1 cellular context compared by ENCODE assay signal in the genomic region with DNA sequence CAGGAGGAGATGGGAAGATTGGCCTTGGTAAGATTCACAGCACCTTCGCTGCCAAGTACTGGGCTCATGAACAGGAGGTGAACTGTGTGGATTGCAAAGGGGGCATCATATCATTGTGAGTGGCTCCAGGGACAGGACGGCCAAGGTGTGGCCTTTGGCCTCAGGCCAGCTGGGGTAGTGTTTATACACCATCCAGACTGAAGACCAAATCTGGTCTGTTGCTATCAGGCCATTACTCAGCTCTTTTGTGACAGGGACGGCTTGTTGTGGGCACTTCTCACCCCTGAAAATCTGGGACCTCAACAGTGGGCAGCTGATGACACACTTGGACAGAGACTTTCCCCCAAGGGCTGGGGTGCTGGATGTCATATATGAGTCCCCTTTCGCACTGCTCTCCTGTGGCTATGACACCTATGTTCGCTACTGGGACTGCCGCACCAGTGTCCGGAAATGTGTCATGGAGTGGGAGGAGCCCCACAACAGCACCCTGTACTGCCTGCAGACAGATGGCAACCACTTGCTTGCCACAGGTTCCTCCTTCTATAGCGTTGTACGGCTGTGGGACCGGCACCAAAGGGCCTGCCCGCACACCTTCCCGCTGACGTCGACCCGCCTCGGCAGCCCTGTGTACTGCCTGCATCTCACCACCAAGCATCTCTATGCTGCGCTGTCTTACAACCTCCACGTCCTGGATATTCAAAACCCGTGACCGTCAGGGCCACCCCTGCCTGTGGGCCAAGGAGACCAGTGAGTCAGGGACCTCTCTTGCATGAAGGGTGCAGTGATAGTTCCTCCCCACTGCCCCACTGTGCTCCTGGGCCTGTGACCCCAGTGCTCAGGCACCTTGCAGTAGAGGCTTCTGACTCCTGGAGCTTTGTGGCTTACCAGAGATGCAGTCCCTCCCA.
TF ChIP-seq lines count a peak whose summit lies in the region.

No MANE protein-coding gene starts in this region.

TF ChIP-seq in K562, 482 proteins besides CTCF, POLR2A, EP300 and RAD21 (continued from another document):
- TF ChIP-seq, protein P1, sequence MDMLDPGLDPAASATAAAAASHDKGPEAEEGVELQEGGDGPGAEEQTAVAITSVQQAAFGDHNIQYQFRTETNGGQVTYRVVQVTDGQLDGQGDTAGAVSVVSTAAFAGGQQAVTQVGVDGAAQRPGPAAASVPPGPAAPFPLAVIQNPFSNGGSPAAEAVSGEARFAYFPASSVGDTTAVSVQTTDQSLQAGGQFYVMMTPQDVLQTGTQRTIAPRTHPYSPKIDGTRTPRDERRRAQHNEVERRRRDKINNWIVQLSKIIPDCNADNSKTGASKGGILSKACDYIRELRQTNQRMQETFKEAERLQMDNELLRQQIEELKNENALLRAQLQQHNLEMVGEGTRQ (CRISPR knock-in tag; IDR thresholded peaks at IDR 0.05), result no peak
- TF ChIP-seq, protein P2, sequence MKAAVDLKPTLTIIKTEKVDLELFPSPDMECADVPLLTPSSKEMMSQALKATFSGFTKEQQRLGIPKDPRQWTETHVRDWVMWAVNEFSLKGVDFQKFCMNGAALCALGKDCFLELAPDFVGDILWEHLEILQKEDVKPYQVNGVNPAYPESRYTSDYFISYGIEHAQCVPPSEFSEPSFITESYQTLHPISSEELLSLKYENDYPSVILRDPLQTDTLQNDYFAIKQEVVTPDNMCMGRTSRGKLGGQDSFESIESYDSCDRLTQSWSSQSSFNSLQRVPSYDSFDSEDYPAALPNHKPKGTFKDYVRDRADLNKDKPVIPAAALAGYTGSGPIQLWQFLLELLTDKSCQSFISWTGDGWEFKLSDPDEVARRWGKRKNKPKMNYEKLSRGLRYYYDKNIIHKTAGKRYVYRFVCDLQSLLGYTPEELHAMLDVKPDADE (conservative IDR thresholded peaks at IDR 0.05; ENCODE audit: control insufficient read depth, low read depth, low read length), result peak; percentile 64
- TF ChIP-seq, protein P3, sequence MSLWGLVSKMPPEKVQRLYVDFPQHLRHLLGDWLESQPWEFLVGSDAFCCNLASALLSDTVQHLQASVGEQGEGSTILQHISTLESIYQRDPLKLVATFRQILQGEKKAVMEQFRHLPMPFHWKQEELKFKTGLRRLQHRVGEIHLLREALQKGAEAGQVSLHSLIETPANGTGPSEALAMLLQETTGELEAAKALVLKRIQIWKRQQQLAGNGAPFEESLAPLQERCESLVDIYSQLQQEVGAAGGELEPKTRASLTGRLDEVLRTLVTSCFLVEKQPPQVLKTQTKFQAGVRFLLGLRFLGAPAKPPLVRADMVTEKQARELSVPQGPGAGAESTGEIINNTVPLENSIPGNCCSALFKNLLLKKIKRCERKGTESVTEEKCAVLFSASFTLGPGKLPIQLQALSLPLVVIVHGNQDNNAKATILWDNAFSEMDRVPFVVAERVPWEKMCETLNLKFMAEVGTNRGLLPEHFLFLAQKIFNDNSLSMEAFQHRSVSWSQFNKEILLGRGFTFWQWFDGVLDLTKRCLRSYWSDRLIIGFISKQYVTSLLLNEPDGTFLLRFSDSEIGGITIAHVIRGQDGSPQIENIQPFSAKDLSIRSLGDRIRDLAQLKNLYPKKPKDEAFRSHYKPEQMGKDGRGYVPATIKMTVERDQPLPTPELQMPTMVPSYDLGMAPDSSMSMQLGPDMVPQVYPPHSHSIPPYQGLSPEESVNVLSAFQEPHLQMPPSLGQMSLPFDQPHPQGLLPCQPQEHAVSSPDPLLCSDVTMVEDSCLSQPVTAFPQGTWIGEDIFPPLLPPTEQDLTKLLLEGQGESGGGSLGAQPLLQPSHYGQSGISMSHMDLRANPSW (CRISPR knock-in tag; IDR thresholded peaks at IDR 0.05), result peak; percentile 87; the same call in 1 of the 2 replicates
- TF ChIP-seq GTF2F1 (IDR thresholded peaks at IDR 0.05; ENCODE audit: low read depth, low read length), result peak; percentile 44; the same call in 1 of the 2 replicates
- TF ChIP-seq, protein P4, sequence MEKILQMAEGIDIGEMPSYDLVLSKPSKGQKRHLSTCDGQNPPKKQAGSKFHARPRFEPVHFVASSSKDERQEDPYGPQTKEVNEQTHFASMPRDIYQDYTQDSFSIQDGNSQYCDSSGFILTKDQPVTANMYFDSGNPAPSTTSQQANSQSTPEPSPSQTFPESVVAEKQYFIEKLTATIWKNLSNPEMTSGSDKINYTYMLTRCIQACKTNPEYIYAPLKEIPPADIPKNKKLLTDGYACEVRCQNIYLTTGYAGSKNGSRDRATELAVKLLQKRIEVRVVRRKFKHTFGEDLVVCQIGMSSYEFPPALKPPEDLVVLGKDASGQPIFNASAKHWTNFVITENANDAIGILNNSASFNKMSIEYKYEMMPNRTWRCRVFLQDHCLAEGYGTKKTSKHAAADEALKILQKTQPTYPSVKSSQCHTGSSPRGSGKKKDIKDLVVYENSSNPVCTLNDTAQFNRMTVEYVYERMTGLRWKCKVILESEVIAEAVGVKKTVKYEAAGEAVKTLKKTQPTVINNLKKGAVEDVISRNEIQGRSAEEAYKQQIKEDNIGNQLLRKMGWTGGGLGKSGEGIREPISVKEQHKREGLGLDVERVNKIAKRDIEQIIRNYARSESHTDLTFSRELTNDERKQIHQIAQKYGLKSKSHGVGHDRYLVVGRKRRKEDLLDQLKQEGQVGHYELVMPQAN (IDR thresholded peaks at IDR 0.05; ENCODE audit: borderline replicate concordance), result no peak
- TF ChIP-seq RCOR1 (IDR thresholded peaks at IDR 0.05; ENCODE audit: borderline replicate concordance in 1 of 2, low read depth in 2 of 2, low read length in 2 of 2), result peak in 1 of 2 experiments; percentile 50; a peak in 1 of 4 replicates
- TF ChIP-seq BHLHE40 (IDR thresholded peaks at IDR 0.05; ENCODE audit: low read length), result peak; percentile 2; the same call in 1 of the 2 replicates
- TF ChIP-seq, protein P5, sequence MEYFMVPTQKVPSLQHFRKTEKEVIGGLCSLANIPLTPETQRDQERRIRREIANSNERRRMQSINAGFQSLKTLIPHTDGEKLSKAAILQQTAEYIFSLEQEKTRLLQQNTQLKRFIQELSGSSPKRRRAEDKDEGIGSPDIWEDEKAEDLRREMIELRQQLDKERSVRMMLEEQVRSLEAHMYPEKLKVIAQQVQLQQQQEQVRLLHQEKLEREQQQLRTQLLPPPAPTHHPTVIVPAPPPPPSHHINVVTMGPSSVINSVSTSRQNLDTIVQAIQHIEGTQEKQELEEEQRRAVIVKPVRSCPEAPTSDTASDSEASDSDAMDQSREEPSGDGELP (CRISPR knock-in tag; IDR thresholded peaks at IDR 0.05; ENCODE audit: borderline replicate concordance), result no peak
- TF ChIP-seq, protein P6, sequence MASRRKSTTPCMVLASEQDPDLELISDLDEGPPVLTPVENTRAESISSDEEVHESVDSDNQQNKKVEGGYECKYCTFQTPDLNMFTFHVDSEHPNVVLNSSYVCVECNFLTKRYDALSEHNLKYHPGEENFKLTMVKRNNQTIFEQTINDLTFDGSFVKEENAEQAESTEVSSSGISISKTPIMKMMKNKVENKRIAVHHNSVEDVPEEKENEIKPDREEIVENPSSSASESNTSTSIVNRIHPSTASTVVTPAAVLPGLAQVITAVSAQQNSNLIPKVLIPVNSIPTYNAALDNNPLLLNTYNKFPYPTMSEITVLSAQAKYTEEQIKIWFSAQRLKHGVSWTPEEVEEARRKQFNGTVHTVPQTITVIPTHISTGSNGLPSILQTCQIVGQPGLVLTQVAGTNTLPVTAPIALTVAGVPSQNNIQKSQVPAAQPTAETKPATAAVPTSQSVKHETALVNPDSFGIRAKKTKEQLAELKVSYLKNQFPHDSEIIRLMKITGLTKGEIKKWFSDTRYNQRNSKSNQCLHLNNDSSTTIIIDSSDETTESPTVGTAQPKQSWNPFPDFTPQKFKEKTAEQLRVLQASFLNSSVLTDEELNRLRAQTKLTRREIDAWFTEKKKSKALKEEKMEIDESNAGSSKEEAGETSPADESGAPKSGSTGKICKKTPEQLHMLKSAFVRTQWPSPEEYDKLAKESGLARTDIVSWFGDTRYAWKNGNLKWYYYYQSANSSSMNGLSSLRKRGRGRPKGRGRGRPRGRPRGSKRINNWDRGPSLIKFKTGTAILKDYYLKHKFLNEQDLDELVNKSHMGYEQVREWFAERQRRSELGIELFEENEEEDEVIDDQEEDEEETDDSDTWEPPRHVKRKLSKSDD (conservative IDR thresholded peaks at IDR 0.05; ENCODE audit: low read length), result 0 out of 2 replicates have a peak, but pooled peaks have one; percentile 13
- TF ChIP-seq MEF2A (IDR thresholded peaks at IDR 0.05; ENCODE audit: control insufficient read depth, low read depth, low read length), result no peak
- peak; percentile 46 for TF ChIP-seq MAFF (IDR thresholded peaks at IDR 0.05; ENCODE audit: low read length)
- peak; percentile 35; the same call in 1 of the 2 replicates for TF ChIP-seq ZBTB7A (IDR thresholded peaks at IDR 0.05; ENCODE audit: borderline replicate concordance, control insufficient read depth, low read depth, low read length)
